19 cellular contexts compared by ENCODE assay signal in the genomic region with DNA sequence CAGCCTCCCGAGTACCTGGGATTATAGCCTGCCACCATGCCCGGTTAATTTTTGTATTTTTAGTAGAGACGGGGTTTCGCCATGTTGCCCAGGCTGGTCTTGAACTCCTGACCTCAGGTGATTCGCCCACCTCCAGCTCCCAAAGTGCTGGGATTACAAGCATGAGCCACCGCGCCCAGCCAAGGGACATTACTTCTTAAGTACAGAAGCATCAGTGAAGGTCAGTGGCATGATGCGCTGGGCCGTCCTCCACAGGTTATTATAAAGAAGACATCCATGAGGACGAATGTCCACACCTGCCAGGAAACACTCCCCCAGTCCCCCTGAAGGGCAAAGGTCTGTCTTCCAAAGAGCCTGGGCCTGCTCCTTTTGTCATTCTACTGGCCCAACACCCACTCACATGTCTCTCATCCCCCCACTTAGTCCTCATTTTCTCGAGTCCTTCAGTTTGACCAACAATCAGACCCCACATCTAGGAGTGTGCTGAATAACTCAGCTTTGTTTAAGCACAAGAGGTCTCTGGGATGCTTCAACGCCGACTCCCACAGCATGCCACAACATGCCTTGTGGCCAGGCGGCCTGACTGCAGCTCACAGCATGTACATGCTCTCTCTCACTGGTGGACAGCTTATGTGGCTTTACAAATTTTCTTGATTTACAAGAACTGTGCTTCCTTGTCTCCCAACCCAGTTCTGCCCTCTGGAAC.
A peak's percentile ranks its signal among the peaks of the same experiment; 100 is the strongest.
DNase-seq lines count a peak whose midpoint lies in the region; ATAC-seq and TF ChIP-seq lines count a peak whose summit lies in the region.
"Had no signal": no experiment of that assay in that cellular context is flagged by ENCODE, and none has a peak within 500 bp of the region (broad histone marks: within the 10 kb centered on the region; RNA-seq: fewer than 3 reads in every experiment).

No MANE protein-coding gene starts in this region.

- no peak overlapping the region for H3K4ac ChIP-seq in neuronal stem cell (ENCODE audit: low read length)

- no peaks in the 10 kb centered on the region for H3K9me3 Mint-ChIP-seq in osteocyte (ENCODE audit: unreplicated experiment)
- H3K9me3 Mint-ChIP-seq: activated CD4-positive, alpha-beta T cell treated with anti-CD3 and anti-CD28 coated beads, Interleukin-2, amount 10 ng/mL, durations not matched to agents 24 days and 14 days had no signal

- no peak overlapping the region for H3K4me3 ChIP-seq in fibroblast of lung (replicated peaks in 1 of 4; ENCODE audit: control extremely low read depth in 1 of 4, insufficient read depth in 1 of 4, low read depth in 3 of 4, low read length in 4 of 4)
- H3K4me3 ChIP-seq in neuronal stem cell (ENCODE audit: low read length in 2 of 2), result no peak overlapping the region
- H3K4me3 ChIP-seq: mucosa of descending colon had no signal

- peaks cover 57% of the 10 kb centered on the region for H3K79me2 ChIP-seq in fibroblast of lung (ENCODE audit: control insufficient read depth, insufficient read depth, low read length)

- H3K36me3 ChIP-seq in fibroblast of lung (ENCODE audit: control insufficient read depth, insufficient read depth, low read length) (peaks cover 10% of the 10 kb centered on the region), neuronal stem cell (replicated peaks in 1 of 2; ENCODE audit: control insufficient read depth in 2 of 2, insufficient read depth in 2 of 2, low read length in 2 of 2) (peaks cover 14 to 76% of the 10 kb centered on the region in 2 donors)

- H3K23ac ChIP-seq in neuronal stem cell (ENCODE audit: low read depth, low read length, poor library complexity), result no peak overlapping the region

- H3K4me3 Mint-ChIP-seq in osteocyte (ENCODE audit: unreplicated experiment), result no peak overlapping the region
- H3K4me3 Mint-ChIP-seq: activated CD4-positive, alpha-beta T cell treated with anti-CD3 and anti-CD28 coated beads, Interleukin-2, amount 10 ng/mL, durations not matched to agents 24 days and 14 days had no signal

- DNase-seq in DMS79 (lab: John Stamatoyannopoulos, UW) (peak; percentile 11), DMS79 treated with DMSO at 0.1 percent for 48 hours (lab: John Stamatoyannopoulos, UW) (no peak), fibroblast of lung (ENCODE audit: low read depth in 2 of 2) (no peak), osteocyte (ENCODE audit: extremely low spot score, unreplicated experiment) (no peak), neuronal stem cell (ENCODE audit: low spot score) (no peak)
- DNase-seq: activated CD4-positive, alpha-beta T cell treated with anti-CD3 and anti-CD28 coated beads, Interleukin-2, amount 10 ng/mL, durations not matched to agents 24 days and 14 days; activated CD8-positive, alpha-beta memory T cell treated with anti-CD3 and anti-CD28 coated beads, Interleukin-2, amount 50 U/mL, for 48 hours; C1 segment of cervical spinal cord; DMS153; foreskin melanocyte; left cardiac atrium; mucosa of descending colon; NCI-H1092 treated with DMSO at 0.1 percent for 48 hours; NCI-H524 treated with DMSO at 0.1 percent for 48 hours; stimulated activated CD4-positive, alpha-beta T cell treated with anti-CD3 and anti-CD28 coated beads, Interleukin-4, amount 100 ng/mL, for 1 hour had no signal

- H3K14ac ChIP-seq in neuronal stem cell (ENCODE audit: low read length), result no peak overlapping the region

- H3K4me1 Mint-ChIP-seq in osteocyte (ENCODE audit: unreplicated experiment), result peaks cover 84% of the 10 kb centered on the region
- H3K4me1 Mint-ChIP-seq: activated CD4-positive, alpha-beta T cell treated with anti-CD3 and anti-CD28 coated beads, Interleukin-2, amount 10 ng/mL, durations not matched to agents 24 days and 14 days had no signal

- H3K9me3 ChIP-seq in fibroblast of lung (ENCODE audit: control insufficient read depth, insufficient read depth, low read depth, low read length) (no peaks in the 10 kb centered on the region), neuronal stem cell (replicated peaks in 1 of 2; ENCODE audit: control insufficient read depth in 2 of 2, insufficient read depth in 1 of 2, low read depth in 1 of 2, low read length in 2 of 2) (no peaks in the 10 kb centered on the region)
- H3K9me3 ChIP-seq: mucosa of descending colon had no signal

- H4K8ac ChIP-seq in neuronal stem cell (ENCODE audit: low read depth, low read length), result no peak overlapping the region

- no peak overlapping the region for H3K9ac ChIP-seq in fibroblast of lung (ENCODE audit: insufficient read depth, low read length)
- no peak overlapping the region for H3K9ac ChIP-seq in neuronal stem cell (ENCODE audit: low read depth, low read length, poor library complexity)
- H3K9ac ChIP-seq: KMS-11 had no signal

- peaks cover 29% of the 10 kb centered on the region for H3K4me1 ChIP-seq in fibroblast of lung (ENCODE audit: control insufficient read depth, extremely low read depth, insufficient read depth, low read length)
- peaks cover 0 to 10% of the 10 kb centered on the region in 2 donors for H3K4me1 ChIP-seq in neuronal stem cell (ENCODE audit: control insufficient read depth in 2 of 2, insufficient read depth in 1 of 2, low read depth in 1 of 2, low read length in 2 of 2)

- H3K79me1 ChIP-seq in neuronal stem cell (ENCODE audit: low read depth, low read length), result peaks cover 26% of the 10 kb centered on the region

- no peak overlapping the region for H2BK15ac ChIP-seq in neuronal stem cell (ENCODE audit: low read length)

- H3K18ac ChIP-seq in neuronal stem cell (ENCODE audit: low read length), result no peak overlapping the region

- H2BK120ac ChIP-seq in neuronal stem cell (ENCODE audit: low read depth, low read length), result no peak overlapping the region

- H3K36me3 Mint-ChIP-seq in osteocyte (ENCODE audit: unreplicated experiment), result peaks cover 24% of the 10 kb centered on the region

- no peak overlapping the region for H3K4me2 ChIP-seq in fibroblast of lung (ENCODE audit: extremely low read depth, insufficient read depth, low read length)
- H3K4me2 ChIP-seq in neuronal stem cell (ENCODE audit: insufficient read depth, low read length, poor library complexity, severe bottlenecking), result no peak overlapping the region
- H3K4me2 ChIP-seq: KMS-11 had no signal

- H2AFZ ChIP-seq in fibroblast of lung (ENCODE audit: low read length), result no peak overlapping the region
- H2AFZ ChIP-seq in neuronal stem cell (ENCODE audit: low read length), result no peak overlapping the region

- no peaks in the 10 kb centered on the region for H3K27me3 Mint-ChIP-seq in osteocyte (ENCODE audit: unreplicated experiment)
- H3K27me3 Mint-ChIP-seq: activated CD4-positive, alpha-beta T cell treated with anti-CD3 and anti-CD28 coated beads, Interleukin-2, amount 10 ng/mL, durations not matched to agents 24 days and 14 days had no signal

- H3K27me3 ChIP-seq in fibroblast of lung (ENCODE audit: control insufficient read depth, insufficient read depth, low read length), result no peaks in the 10 kb centered on the region
- no peaks in the 10 kb centered on the region for H3K27me3 ChIP-seq in neuronal stem cell (ENCODE audit: control insufficient read depth in 3 of 3, insufficient read depth in 3 of 3, low read depth in 1 of 3, low read length in 3 of 3)

- peak overlapping the region; percentile 45 for H3K27ac Mint-ChIP-seq in osteocyte (ENCODE audit: unreplicated experiment)
- H3K27ac Mint-ChIP-seq: activated CD4-positive, alpha-beta T cell treated with anti-CD3 and anti-CD28 coated beads, Interleukin-2, amount 10 ng/mL, durations not matched to agents 24 days and 14 days had no signal

- ATAC-seq in GM19463 (IDR thresholded peaks at IDR 0.05; ENCODE audit: unreplicated experiment) (no peak), HG02798 (IDR thresholded peaks at IDR 0.05; ENCODE audit: poor library complexity, unreplicated experiment) (no peak), HG03108 (IDR thresholded peaks at IDR 0.05; ENCODE audit: unreplicated experiment) (no peak)
- ATAC-seq: left cardiac atrium, mucosa of descending colon had no signal

- H2BK12ac ChIP-seq in neuronal stem cell (ENCODE audit: low read length), result no peak overlapping the region

- no peak overlapping the region for H2AK5ac ChIP-seq in neuronal stem cell (ENCODE audit: low read depth, low read length)

- no peak overlapping the region for H2BK5ac ChIP-seq in neuronal stem cell (ENCODE audit: low read length)

- H4K91ac ChIP-seq in neuronal stem cell (ENCODE audit: low read depth, low read length, poor library complexity), result no peak overlapping the region

- H4K20me1 ChIP-seq in fibroblast of lung (ENCODE audit: control insufficient read depth, extremely low read depth, insufficient read depth, low read length), result no peaks in the 10 kb centered on the region

- H3K27ac ChIP-seq in fibroblast of lung (ENCODE audit: insufficient read depth, low read length), result peak overlapping the region; percentile 14
- H3K27ac ChIP-seq in neuronal stem cell (replicated peaks; ENCODE audit: low read length), result no peak overlapping the region
- H3K27ac ChIP-seq: KMS-11 had no signal

- TF ChIP-seq CTCF in fibroblast of lung (conservative IDR thresholded peaks at IDR 0.05 in 1 of 2, IDR thresholded peaks at IDR 0.05 in 1 of 2; ENCODE audit: low read depth in 1 of 2, low read length in 2 of 2) (no peak), osteocyte (IDR thresholded peaks at IDR 0.05) (no peak)

- WGBS in neuronal stem cell (ENCODE audit: extremely low coverage in 2 of 2, insufficient read length in 2 of 2, insufficient replicate concordance in 1 of 2), 2 donors, result no CpG with 5 or more reads among the region's 14 CpGs
